ENCODE assay signal across 21 cellular contexts in genomic region chr12:34342048-34342447, GRCh38.
"Had no signal": no experiment of that assay in that cellular context is flagged by ENCODE, and none has a peak within 500 bp of the region (broad histone marks: within the 10 kb centered on the region; RNA-seq: fewer than 3 reads in every experiment).

No MANE protein-coding gene starts in this region.

- H3K4me1 ChIP-seq: heart left ventricle, psoas muscle, spleen, testis, tibial nerve had no signal

- ATAC-seq: esophagus mucosa; heart left ventricle; left lobe of liver; mucosa of descending colon; naive thymus-derived CD8-positive, alpha-beta T cell; psoas muscle; sciatic nerve; stimulated activated naive B cell treated with anti-CD40 and anti-IgM and Interleukin-4, amounts not matched to agents 10 μg/mL and 1 μg/mL and 100 μg/mL, for 72 hours; stimulated activated naive CD8-positive, alpha-beta T cell treated with anti-CD3 and anti-CD28 coated beads, Interleukin-15, amount 100 ng/mL, for 72 hours had no signal

- H3K36me3 ChIP-seq: heart left ventricle, neutrophil, spleen, tibial nerve had no signal

- H3K36me3 Mint-ChIP-seq: naive thymus-derived CD8-positive, alpha-beta T cell had no signal

- H3K4me3 ChIP-seq: heart left ventricle, mucosa of descending colon, psoas muscle, spleen, tibial nerve had no signal

- H3K27me3 ChIP-seq: neutrophil, testis, tibial nerve had no signal

- H3K9me3 ChIP-seq: psoas muscle, testis had no signal

- H3K27ac Mint-ChIP-seq: naive thymus-derived CD8-positive, alpha-beta T cell; stimulated activated naive B cell treated with anti-CD40 and anti-IgM and Interleukin-4, amounts not matched to agents 10 μg/mL and 1 μg/mL and 100 μg/mL, for 72 hours had no signal

- H3K4me3 Mint-ChIP-seq: naive thymus-derived CD8-positive, alpha-beta T cell; stimulated activated naive B cell treated with anti-CD40 and anti-IgM and Interleukin-4, amounts not matched to agents 10 μg/mL and 1 μg/mL and 100 μg/mL, for 72 hours; stimulated activated naive CD8-positive, alpha-beta T cell treated with anti-CD3 and anti-CD28 coated beads, Interleukin-15, amount 100 ng/mL, for 72 hours had no signal

- H3K4me1 Mint-ChIP-seq: stimulated activated naive B cell treated with anti-CD40 and anti-IgM and Interleukin-4, amounts not matched to agents 10 μg/mL and 1 μg/mL and 100 μg/mL, for 72 hours; stimulated activated naive CD8-positive, alpha-beta T cell treated with anti-CD3 and anti-CD28 coated beads, Interleukin-15, amount 100 ng/mL, for 72 hours had no signal

- H3K27me3 Mint-ChIP-seq: stimulated activated naive B cell treated with anti-CD40 and anti-IgM and Interleukin-4, amounts not matched to agents 10 μg/mL and 1 μg/mL and 100 μg/mL, for 72 hours; stimulated activated naive CD8-positive, alpha-beta T cell treated with anti-CD3 and anti-CD28 coated beads, Interleukin-15, amount 100 ng/mL, for 72 hours had no signal

- H3K27ac ChIP-seq: heart left ventricle, neutrophil, psoas muscle, spleen, testis, tibial nerve had no signal

- DNase-seq: effector memory CD4-positive, alpha-beta T cell; heart left ventricle; hippocampal formation; kidney glomerular epithelial cell; mammary epithelial cell; mucosa of descending colon; naive thymus-derived CD8-positive, alpha-beta T cell; psoas muscle; retina; spleen; stimulated activated CD4-positive, alpha-beta T cell treated with anti-CD3 and anti-CD28 coated beads, Interleukin-15, amount 100 ng/mL, for 24 hours; stimulated activated CD4-positive, alpha-beta T cell treated with anti-CD3 and anti-CD28 coated beads, Interleukin-1b, Interleukin-23, amount 100 ng/mL, for 48 hours; stimulated activated CD4-positive, alpha-beta T cell treated with anti-CD3 and anti-CD28 coated beads, Interleukin-4, amount 100 ng/mL, for 24 hours; stimulated activated naive B cell treated with anti-CD40 and anti-IgM and Interleukin-4, amounts not matched to agents 10 μg/mL and 1 μg/mL and 100 μg/mL, for 72 hours; stimulated activated naive CD8-positive, alpha-beta T cell treated with anti-CD3 and anti-CD28 coated beads, Interleukin-15, amount 100 ng/mL, for 72 hours; testis had no signal
